In genomic region chr15:39435244-39435643, GRCh38 we compare ENCODE assay signal across 25 cellular contexts.
"Had no signal": no experiment of that assay in that cellular context is flagged by ENCODE, and none has a peak within 500 bp of the region (broad histone marks: within the 10 kb centered on the region; RNA-seq: fewer than 3 reads in every experiment).

No MANE protein-coding gene starts in this region.

- H3K4me3 ChIP-seq: body of pancreas, coronary artery, dorsolateral prefrontal cortex, pancreas, prostate gland, stomach, suprapubic skin, tibial artery had no signal

- FAIRE-seq: pancreas had no signal

- H3K9me3 Mint-ChIP-seq: stimulated activated naive B cell treated with anti-CD40 and anti-IgM and Interleukin-4, amounts not matched to agents 10 μg/mL and 1 μg/mL and 100 μg/mL, for 72 hours had no signal

- H3K36me3 Mint-ChIP-seq: naive B cell; stimulated activated naive B cell treated with anti-CD40 and anti-IgM and Interleukin-4, amounts not matched to agents 10 μg/mL and 1 μg/mL and 100 μg/mL, for 72 hours had no signal

- H3K27ac Mint-ChIP-seq: activated naive CD8-positive, alpha-beta T cell; naive B cell; stimulated activated naive B cell treated with anti-CD40 and anti-IgM and Interleukin-4, amounts not matched to agents 10 μg/mL and 1 μg/mL and 100 μg/mL, for 72 hours had no signal

- H3K4me1 ChIP-seq: body of pancreas, pancreas, prostate gland had no signal

- ATAC-seq: body of pancreas; pancreas; stimulated activated naive B cell treated with anti-CD40 and anti-IgM and Interleukin-4, amounts not matched to agents 10 μg/mL and 1 μg/mL and 100 μg/mL, for 72 hours had no signal

- H3K27ac ChIP-seq: body of pancreas, pancreas, prostate gland, suprapubic skin had no signal

- DNase-seq: activated CD4-positive, alpha-beta T cell treated with anti-CD3 and anti-CD28 coated beads for 4 hours; activated CD4-positive, alpha-beta T cell treated with anti-CD3 and anti-CD28 coated beads, Interleukin-2, amount 50 U/mL, for 4 hours; activated effector memory CD4-positive, alpha-beta T cell treated with Interleukin-2 at 50 U/mL for 16 hours; activated naive CD4-positive, alpha-beta T cell treated with Interleukin-2 at 50 U/mL for 16 hours; aorta; body of pancreas; dorsolateral prefrontal cortex; effector memory CD4-positive, alpha-beta T cell; erythroblast; head of caudate nucleus; kidney glomerular epithelial cell; mammary epithelial cell; naive B cell; nucleus accumbens; pancreas; retina; stimulated activated CD4-positive, alpha-beta T cell treated with anti-CD3 and anti-CD28 coated beads, Interleukin-15, amount 100 ng/mL, for 24 hours; stimulated activated CD4-positive, alpha-beta T cell treated with anti-CD3 and anti-CD28 coated beads, Interleukin-2, amount 100 ng/mL, for 24 hours; stimulated activated naive B cell treated with anti-CD40 and anti-IgM and Interleukin-4, amounts not matched to agents 10 μg/mL and 1 μg/mL and 100 μg/mL, for 72 hours; stomach; tibial artery had no signal

- H3K4me3 Mint-ChIP-seq: activated naive CD8-positive, alpha-beta T cell; naive B cell; stimulated activated naive B cell treated with anti-CD40 and anti-IgM and Interleukin-4, amounts not matched to agents 10 μg/mL and 1 μg/mL and 100 μg/mL, for 72 hours had no signal

- H3K36me3 ChIP-seq: pancreas, prostate gland, stomach, suprapubic skin, tibial artery had no signal

- H3K9me3 ChIP-seq: body of pancreas, pancreas, prostate gland, stomach, suprapubic skin, tibial artery had no signal

- H3K27me3 ChIP-seq: body of pancreas, dorsolateral prefrontal cortex, pancreas, stomach, suprapubic skin, tibial artery had no signal
